8 cellular contexts compared by ENCODE assay signal in genomic region chr10:121886997-121887622, GRCh38. TPM values are rescaled to one million over a fixed set of nuclear protein-coding genes. Genes with fewer than 3 reads are reported as not detected.
DNase-seq lines count a peak whose midpoint lies in the region; ATAC-seq and TF ChIP-seq lines count a peak whose summit lies in the region.

No MANE protein-coding gene starts in this region.

- DNase-seq in EH (ENCODE audit: low read depth) (peak; percentile 66), HCEC 1CT (peak; percentile 52), NCI-H526 treated with DMSO at 0.1 percent for 48 hours (lab: John Stamatoyannopoulos, UW) (peak; percentile 16), erythroblast (lab: John Stamatoyannopoulos, UW) (peak; percentile 62 to 68), thoracic aorta (ENCODE audit: low spot score) (no peak)
- DNase-seq in activated CD8-positive, alpha-beta memory T cell treated with anti-CD3 and anti-CD28 coated beads, Interleukin-2, amount 50 U/mL, for 24 hours (ENCODE audit: extremely low read depth) = peak; percentile 10
- peak; percentile 8 to 34 (median 29) for DNase-seq in naive thymus-derived CD4-positive, alpha-beta T cell

- peaks cover 0 to 8% (median 0%) of the 10 kb centered on the region in 7 donors for H3K4me1 Mint-ChIP-seq in naive thymus-derived CD4-positive, alpha-beta T cell

- H3K36me3 Mint-ChIP-seq in naive thymus-derived CD4-positive, alpha-beta T cell = peaks cover 0 to 16% (median 5%) of the 10 kb centered on the region in 5 donors

- no peaks in the 10 kb centered on the region for H3K27me3 ChIP-seq in naive thymus-derived CD4-positive, alpha-beta T cell (ENCODE audit: control insufficient read depth in 2 of 2, insufficient read depth in 2 of 2, low read length in 2 of 2)
- no peaks in the 10 kb centered on the region for H3K27me3 ChIP-seq in thoracic aorta (replicated peaks; ENCODE audit: insufficient read depth)

- no peak overlapping the region for H3K27ac ChIP-seq in naive thymus-derived CD4-positive, alpha-beta T cell (ENCODE audit: low read depth, low read length)
- no peak overlapping the region for H3K27ac ChIP-seq in thoracic aorta

- H3K4me3 Mint-ChIP-seq in naive thymus-derived CD4-positive, alpha-beta T cell = no peak overlapping the region

- H3K4me1 ChIP-seq in naive thymus-derived CD4-positive, alpha-beta T cell (ENCODE audit: control insufficient read depth in 2 of 2, insufficient read depth in 2 of 2, low read length in 2 of 2) = no peaks in the 10 kb centered on the region
- H3K4me1 ChIP-seq in thoracic aorta (ENCODE audit: control insufficient read depth in 1 of 2, low read depth in 2 of 2) = no peaks in the 10 kb centered on the region

- H3K9me3 ChIP-seq in naive thymus-derived CD4-positive, alpha-beta T cell (ENCODE audit: control insufficient read depth in 2 of 3, low read length in 3 of 3) = no peaks in the 10 kb centered on the region
- no peaks in the 10 kb centered on the region for H3K9me3 ChIP-seq in thoracic aorta

- peak; percentile 69 for ATAC-seq in naive thymus-derived CD4-positive, alpha-beta T cell
- ATAC-seq in thoracic aorta (ENCODE audit: insufficient number of reproducible peaks, low FRiP score, low read depth) (no peak), GM19035 (IDR thresholded peaks at IDR 0.05; ENCODE audit: unreplicated experiment) (no peak)

- H3K27me3 Mint-ChIP-seq in naive thymus-derived CD4-positive, alpha-beta T cell = no peaks in the 10 kb centered on the region

- no peak overlapping the region for H3K4me3 ChIP-seq in naive thymus-derived CD4-positive, alpha-beta T cell (ENCODE audit: low read length)
- no peak overlapping the region for H3K4me3 ChIP-seq in thoracic aorta

- CTCF ChIA-PET in naive thymus-derived CD4-positive, alpha-beta T cell (lab: Charles Lee) = interaction anchor here (0.5 kb wide), 1 partner anchor 387 kb away, joined by 3 read pairs; no protein-coding TSS in a partner anchor

- intact Hi-C loops in naive thymus-derived CD4-positive, alpha-beta T cell (cut with micrococcal nuclease) = loop anchor here in 1 of 2 donors (1.0 to 2.0 kb wide), 2 partner anchors 63 to 944 kb away; no protein-coding TSS in a partner anchor

- no peak for TF ChIP-seq POLR2A in erythroblast (IDR thresholded peaks at IDR 0.05; ENCODE audit: low read length)

- peak; percentile 54 for TF ChIP-seq CTCF in thoracic aorta (IDR thresholded peaks at IDR 0.05)

- peaks cover 0 to 3% (median 0%) of the 10 kb centered on the region in 3 experiments for H3K36me3 ChIP-seq in naive thymus-derived CD4-positive, alpha-beta T cell (ENCODE audit: control insufficient read depth in 2 of 3, insufficient read depth in 3 of 3, low read length in 3 of 3)
- peaks cover 4% of the 10 kb centered on the region for H3K36me3 ChIP-seq in thoracic aorta

- POLR2A ChIA-PET in naive thymus-derived CD4-positive, alpha-beta T cell (lab: Charles Lee) = no interaction called here

- H3K9me3 Mint-ChIP-seq in naive thymus-derived CD4-positive, alpha-beta T cell = no peaks in the 10 kb centered on the region

- peak overlapping the region in 1 of 9 donors; percentile 6 for H3K27ac Mint-ChIP-seq in naive thymus-derived CD4-positive, alpha-beta T cell

RNA-seq across cellular contexts. Expression of gene ATE1, which starts 40.7 kb away (rescaled TPM):
- total RNA-seq in naive thymus-derived CD4-positive, alpha-beta T cell = 10 to 100 TPM; 23.0 to 26.6 (median 26.2) TPM
- 10 to 100 TPM; 22.4 to 29.9 TPM for polyA plus RNA-seq in naive thymus-derived CD4-positive, alpha-beta T cell
- 10 to 100 TPM; 14.8 to 27.4 TPM for total RNA-seq in thoracic aorta
